25 cellular contexts compared by ENCODE assay signal in the genomic region with DNA sequence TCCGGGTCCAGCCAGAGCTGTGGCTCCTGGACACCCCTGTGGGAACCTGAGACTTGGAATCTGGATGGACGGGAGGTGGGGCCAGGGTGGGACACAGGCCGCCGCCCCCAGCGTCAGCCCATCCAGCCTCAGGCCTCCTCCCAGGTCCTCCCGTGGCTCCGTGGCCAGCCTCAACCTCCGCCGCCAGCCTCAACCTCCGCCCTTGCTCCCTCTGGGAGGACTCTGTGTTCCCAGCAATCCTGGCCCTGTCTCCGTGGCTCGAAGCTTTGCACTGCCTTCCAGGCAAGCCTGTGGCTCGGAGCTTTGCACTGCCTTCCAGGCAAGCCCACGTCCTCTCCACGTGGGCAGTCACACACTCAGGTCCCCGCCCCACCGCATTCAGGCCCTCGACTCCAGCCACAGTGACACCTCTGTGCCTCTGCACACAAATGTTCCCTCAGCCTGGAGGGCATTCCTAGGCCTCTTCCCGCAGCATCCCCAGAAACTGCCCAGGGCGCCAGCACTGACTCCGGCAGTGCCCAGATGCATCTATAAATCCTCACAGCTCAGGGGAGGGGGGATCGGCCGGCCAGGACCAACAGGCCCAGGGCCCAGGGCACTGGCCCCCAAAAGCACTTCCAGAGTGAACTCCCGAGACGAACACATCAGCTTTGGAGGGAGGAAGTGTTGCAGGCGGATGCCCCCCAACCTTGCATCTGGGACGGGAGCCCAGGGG.
"Had no signal": no experiment of that assay in that cellular context is flagged by ENCODE, and none has a peak within 500 bp of the region (broad histone marks: within the 10 kb centered on the region; RNA-seq: fewer than 3 reads in every experiment).

No MANE protein-coding gene starts in this region.

- DNase-seq: activated CD4-positive, alpha-beta memory T cell treated with anti-CD3 and anti-CD28 coated beads for 36 hours; activated CD4-positive, alpha-beta T cell treated with anti-CD3 and anti-CD28 coated beads, Interleukin-2, amount 10 ng/mL, durations not matched to agents 24 days and 14 days; activated CD4-positive, CD25-positive, alpha-beta regulatory T cell treated with anti-CD3 and anti-CD28 coated beads, Interleukin-2, amount 50 U/mL, for 72 hours; activated CD8-positive, alpha-beta memory T cell treated with anti-CD3 and anti-CD28 coated beads, Interleukin-2, amount 50 U/mL, for 4 hours; activated gamma-delta T cell; activated naive CD4-positive, alpha-beta T cell treated with anti-CD3 and anti-CD28 coated beads, Interleukin-2, amount 10 ng/mL, durations not matched to agents 7 days and 5 days; activated naive CD8-positive, alpha-beta T cell treated with anti-CD3 and anti-CD28 coated beads, Interleukin-2, amount 10 ng/mL, durations not matched to agents 7 days and 5 days; activated T-cell treated with anti-CD3 and anti-CD28 coated beads, Interleukin-2, amount 50 U/mL, for 1 hour; central memory CD4-positive, alpha-beta T cell; endodermal cell; foreskin fibroblast; kidney glomerular epithelial cell; nephron progenitor cell; ovary; retina; stimulated activated naive CD8-positive, alpha-beta T cell treated with anti-CD3 and anti-CD28 coated beads, Interleukin-15, Interleukin-2, amounts not matched to agents 100 U/mL and 50 U/mL, for 24 hours; upper lobe of right lung had no signal

- H3K36me3 ChIP-seq: heart right ventricle, ovary, prostate gland, upper lobe of right lung had no signal

- H3K4me3 ChIP-seq: heart right ventricle, lung, ovary, prostate gland, upper lobe of right lung had no signal

- H3K27me3 Mint-ChIP-seq: activated CD4-positive, alpha-beta memory T cell treated with anti-CD3 and anti-CD28 coated beads for 36 hours; activated CD4-positive, alpha-beta T cell treated with anti-CD3 and anti-CD28 coated beads, Interleukin-2, amount 10 ng/mL, durations not matched to agents 24 days and 14 days; activated naive CD4-positive, alpha-beta T cell treated with anti-CD3 and anti-CD28 coated beads, Interleukin-2, amount 10 ng/mL, durations not matched to agents 7 days and 5 days; activated naive CD8-positive, alpha-beta T cell treated with anti-CD3 and anti-CD28 coated beads, Interleukin-2, amount 10 ng/mL, durations not matched to agents 7 days and 5 days; dendritic cell treated with granulocyte-macrophage colony-stimulating factor and Interleukin-4, amounts not matched to agents 40 ng/mL and 50 ng/mL, for 4 days had no signal

- H3K27ac Mint-ChIP-seq: activated CD4-positive, alpha-beta memory T cell treated with anti-CD3 and anti-CD28 coated beads for 36 hours; activated CD4-positive, alpha-beta T cell treated with anti-CD3 and anti-CD28 coated beads, Interleukin-2, amount 10 ng/mL, durations not matched to agents 24 days and 14 days; activated naive CD4-positive, alpha-beta T cell treated with anti-CD3 and anti-CD28 coated beads, Interleukin-2, amount 10 ng/mL, durations not matched to agents 7 days and 5 days; activated naive CD8-positive, alpha-beta T cell treated with anti-CD3 and anti-CD28 coated beads, Interleukin-2, amount 10 ng/mL, durations not matched to agents 7 days and 5 days; activated T-helper 1 cell treated with anti-CD3 and anti-CD28 coated beads, Interleukin-12 subunit alpha, Interleukin-12 subunit beta, Interleukin-2, Interleukin-4 antibody, amounts not matched to agents 30 ng/mL and 10 ng/mL and 1 ng/mL, durations not matched to agents 14 hours and 24 hours and 36 hours; dendritic cell treated with granulocyte-macrophage colony-stimulating factor and Interleukin-4, amounts not matched to agents 40 ng/mL and 50 ng/mL, for 4 days; endodermal cell; nephron progenitor cell had no signal

- ATAC-seq: esophagus mucosa; left lobe of liver; stimulated activated naive CD8-positive, alpha-beta T cell treated with anti-CD3 and anti-CD28 coated beads, Interleukin-15, Interleukin-2, amounts not matched to agents 100 U/mL and 50 U/mL, for 24 hours had no signal

- H3K9me3 ChIP-seq: heart right ventricle, ovary, prostate gland, upper lobe of right lung had no signal

- H3K4me3 Mint-ChIP-seq: activated CD4-positive, alpha-beta memory T cell treated with anti-CD3 and anti-CD28 coated beads for 36 hours; activated CD4-positive, alpha-beta T cell treated with anti-CD3 and anti-CD28 coated beads, Interleukin-2, amount 10 ng/mL, durations not matched to agents 24 days and 14 days; activated naive CD4-positive, alpha-beta T cell treated with anti-CD3 and anti-CD28 coated beads, Interleukin-2, amount 10 ng/mL, durations not matched to agents 7 days and 5 days; activated naive CD8-positive, alpha-beta T cell treated with anti-CD3 and anti-CD28 coated beads, Interleukin-2, amount 10 ng/mL, durations not matched to agents 7 days and 5 days; activated T-helper 1 cell treated with anti-CD3 and anti-CD28 coated beads, Interleukin-12 subunit alpha, Interleukin-12 subunit beta, Interleukin-2, Interleukin-4 antibody, amounts not matched to agents 30 ng/mL and 10 ng/mL and 1 ng/mL, durations not matched to agents 14 hours and 24 hours and 36 hours; dendritic cell treated with granulocyte-macrophage colony-stimulating factor and Interleukin-4, amounts not matched to agents 40 ng/mL and 50 ng/mL, for 4 days; endodermal cell; nephron progenitor cell had no signal

- H3K9me3 Mint-ChIP-seq: activated CD4-positive, alpha-beta memory T cell treated with anti-CD3 and anti-CD28 coated beads for 36 hours; activated CD4-positive, alpha-beta T cell treated with anti-CD3 and anti-CD28 coated beads, Interleukin-2, amount 10 ng/mL, durations not matched to agents 24 days and 14 days; activated naive CD4-positive, alpha-beta T cell treated with anti-CD3 and anti-CD28 coated beads, Interleukin-2, amount 10 ng/mL, durations not matched to agents 7 days and 5 days; activated naive CD8-positive, alpha-beta T cell treated with anti-CD3 and anti-CD28 coated beads, Interleukin-2, amount 10 ng/mL, durations not matched to agents 7 days and 5 days; activated T-helper 1 cell treated with anti-CD3 and anti-CD28 coated beads, Interleukin-12 subunit alpha, Interleukin-12 subunit beta, Interleukin-2, Interleukin-4 antibody, amounts not matched to agents 30 ng/mL and 10 ng/mL and 1 ng/mL, durations not matched to agents 14 hours and 24 hours and 36 hours; dendritic cell treated with granulocyte-macrophage colony-stimulating factor and Interleukin-4, amounts not matched to agents 40 ng/mL and 50 ng/mL, for 4 days; endodermal cell; nephron progenitor cell had no signal

- H3K27ac ChIP-seq: ovary, prostate gland, upper lobe of right lung, VCaP had no signal

- H3K27me3 ChIP-seq: heart right ventricle, ovary, upper lobe of right lung had no signal

- H3K36me3 Mint-ChIP-seq: activated CD4-positive, alpha-beta memory T cell treated with anti-CD3 and anti-CD28 coated beads for 36 hours; activated naive CD4-positive, alpha-beta T cell treated with anti-CD3 and anti-CD28 coated beads, Interleukin-2, amount 10 ng/mL, durations not matched to agents 7 days and 5 days had no signal

- H3K4me1 Mint-ChIP-seq: activated naive CD4-positive, alpha-beta T cell treated with anti-CD3 and anti-CD28 coated beads, Interleukin-2, amount 10 ng/mL, durations not matched to agents 7 days and 5 days; activated naive CD8-positive, alpha-beta T cell treated with anti-CD3 and anti-CD28 coated beads, Interleukin-2, amount 10 ng/mL, durations not matched to agents 7 days and 5 days; endodermal cell had no signal

- H3K4me1 ChIP-seq: prostate gland, upper lobe of right lung had no signal
